ENCODE assay signal across 29 cellular contexts in genomic region chr15:74851960-74852359, GRCh38. TPM values are rescaled to one million over a fixed set of nuclear protein-coding genes. Genes with fewer than 3 reads are reported as not detected.
"Had no signal": no experiment of that assay in that cellular context is flagged by ENCODE, and none has a peak within 500 bp of the region (broad histone marks: within the 10 kb centered on the region; RNA-seq: fewer than 3 reads in every experiment).

No MANE protein-coding gene starts in this region.

- H2AFZ ChIP-seq: hepatocyte had no signal

- H3K9me3 Mint-ChIP-seq: activated CD4-positive, alpha-beta memory T cell treated with anti-CD3 and anti-CD28 coated beads, Interleukin-2, amount 10 ng/mL, durations not matched to agents 7 days and 5 days; activated CD4-positive, alpha-beta T cell treated with anti-CD3 and anti-CD28 coated beads, Interleukin-2, amount 10 ng/mL, durations not matched to agents 24 days and 14 days; mesothelial cell of epicardium; naive B cell; nephron progenitor cell had no signal

- H3K27me3 ChIP-seq: breast epithelium, gastroesophageal sphincter, hepatocyte, pancreas, sigmoid colon, testis, transverse colon had no signal

- H3K9me3 ChIP-seq: breast epithelium, gastroesophageal sphincter, pancreas, psoas muscle, sigmoid colon, testis, transverse colon had no signal

- H3K27me3 Mint-ChIP-seq: activated CD4-positive, alpha-beta memory T cell treated with anti-CD3 and anti-CD28 coated beads, Interleukin-2, amount 10 ng/mL, durations not matched to agents 7 days and 5 days; activated CD4-positive, alpha-beta T cell treated with anti-CD3 and anti-CD28 coated beads, Interleukin-2, amount 10 ng/mL, durations not matched to agents 24 days and 14 days; naive B cell had no signal

- ATAC-seq: gastroesophageal sphincter, left cardiac atrium, pancreas, psoas muscle had no signal

- H3K4me2 ChIP-seq: hepatocyte had no signal

- H3K4me3 Mint-ChIP-seq: activated CD4-positive, alpha-beta memory T cell treated with anti-CD3 and anti-CD28 coated beads, Interleukin-2, amount 10 ng/mL, durations not matched to agents 7 days and 5 days; activated CD4-positive, alpha-beta T cell treated with anti-CD3 and anti-CD28 coated beads, Interleukin-2, amount 10 ng/mL, durations not matched to agents 24 days and 14 days; mesothelial cell of epicardium; nephron progenitor cell had no signal

- H3K27ac ChIP-seq: breast epithelium, gastroesophageal sphincter, hepatocyte, pancreas, psoas muscle, sigmoid colon, testis, transverse colon had no signal

- H3K27ac Mint-ChIP-seq: activated CD4-positive, alpha-beta memory T cell treated with anti-CD3 and anti-CD28 coated beads, Interleukin-2, amount 10 ng/mL, durations not matched to agents 7 days and 5 days; activated CD4-positive, alpha-beta T cell treated with anti-CD3 and anti-CD28 coated beads, Interleukin-2, amount 10 ng/mL, durations not matched to agents 24 days and 14 days; mesothelial cell of epicardium; nephron progenitor cell had no signal

- H3K4me3 ChIP-seq: breast epithelium, gastroesophageal sphincter, hepatocyte, pancreas, psoas muscle, sigmoid colon, testis, transverse colon had no signal

- DNase-seq: activated CD4-positive, alpha-beta memory T cell treated with anti-CD3 and anti-CD28 coated beads, Interleukin-2, amount 10 ng/mL, durations not matched to agents 7 days and 5 days; activated CD4-positive, alpha-beta T cell treated with anti-CD3 and anti-CD28 coated beads, Interleukin-2, amount 10 ng/mL, durations not matched to agents 24 days and 14 days; activated CD4-positive, CD25-positive, alpha-beta regulatory T cell treated with anti-CD3 and anti-CD28 coated beads, Interleukin-2, amount 50 U/mL, for 72 hours; activated CD8-positive, alpha-beta memory T cell treated with anti-CD3 and anti-CD28 coated beads, Interleukin-2, amount 50 U/mL, for 48 hours; activated naive CD4-positive, alpha-beta T cell; activated T-cell treated with anti-CD3 and anti-CD28 coated beads, Interleukin-2, amount 50 U/mL, for 48 hours; central memory CD4-positive, alpha-beta T cell; left cardiac atrium; mammary epithelial cell; naive B cell; nephron progenitor cell; psoas muscle; sigmoid colon; small intestine; stimulated activated CD4-positive, alpha-beta T cell treated with anti-CD3 and anti-CD28 coated beads, Interleukin-4, amount 100 ng/mL, for 24 hours; stimulated activated naive CD4-positive, alpha-beta T cell; T-helper 2 cell; testis; transverse colon had no signal

- H3K4me1 ChIP-seq: breast epithelium, testis had no signal

RNA-seq across cellular contexts. Expression of gene CPLX3, which starts 25.5 kb away (rescaled TPM):
- total RNA-seq: endothelial cell of umbilical vein, fibroblast of lung, fibroblast of villous mesenchyme, gastroesophageal sphincter, hepatocyte, liver, mammary epithelial cell, mesothelial cell of epicardium, pancreas, transverse colon had no signal
- polyA plus RNA-seq: endothelial cell of umbilical vein, fibroblast of lung, hepatocyte, keratinocyte, liver, mammary epithelial cell had no signal

RNA-seq across cellular contexts. Expression of gene LMAN1L, which starts 39.3 kb away (rescaled TPM):
- total RNA-seq: endothelial cell of umbilical vein, fibroblast of lung, fibroblast of villous mesenchyme, hepatocyte had no signal
- polyA plus RNA-seq: endothelial cell of umbilical vein, fibroblast of lung, hepatocyte, keratinocyte, liver, mammary epithelial cell, pancreas, psoas muscle had no signal
